In genomic region chr2:38154395-38154794, GRCh38 we compare ENCODE assay signal across 18 cellular contexts.
"Had no signal": no experiment of that assay in that cellular context is flagged by ENCODE, and none has a peak within 500 bp of the region (broad histone marks: within the 10 kb centered on the region; RNA-seq: fewer than 3 reads in every experiment).

No MANE protein-coding gene starts in this region.

- H3K4me1 ChIP-seq: body of pancreas had no signal

- H3K36me3 ChIP-seq: upper lobe of left lung had no signal

- H3K4me3 ChIP-seq: body of pancreas, mucosa of descending colon, upper lobe of left lung had no signal

- H3K27ac ChIP-seq: body of pancreas, upper lobe of left lung had no signal

- H3K9me3 ChIP-seq: body of pancreas, mucosa of descending colon, upper lobe of left lung had no signal

- DNase-seq: activated CD4-positive, alpha-beta T cell treated with anti-CD3 and anti-CD28 coated beads for 1 hour; activated CD4-positive, alpha-beta T cell treated with anti-CD3 and anti-CD28 coated beads, Interleukin-2, amount 50 U/mL, for 1 hour; activated CD8-positive, alpha-beta T cell treated with anti-CD3 and anti-CD28 coated beads, Interleukin-2, amount 10 ng/mL, durations not matched to agents 7 days and 5 days; activated gamma-delta T cell treated with Interleukin-2 at 50 U/mL for 16 hours; activated T-cell treated with anti-CD3 and anti-CD28 coated beads, Interleukin-2, amount 50 U/mL, for 1 hour; anterior cingulate cortex; body of pancreas; caudate nucleus; effector CD4-positive, alpha-beta T cell; mucosa of descending colon; occipital lobe; stimulated activated CD4-positive, alpha-beta T cell treated with anti-CD3 and anti-CD28 coated beads, Interleukin-4, amount 100 ng/mL, for 24 hours; stimulated activated naive CD8-positive, alpha-beta T cell treated with anti-CD3 and anti-CD28 coated beads, Interleukin-15, Interleukin-2, amounts not matched to agents 100 U/mL and 50 U/mL, for 24 hours; T-helper 1 cell; upper lobe of left lung had no signal

- H3K27me3 ChIP-seq: body of pancreas, upper lobe of left lung had no signal

- ATAC-seq: activated CD8-positive, alpha-beta T cell treated with anti-CD3 and anti-CD28 coated beads, Interleukin-2, amount 10 ng/mL, durations not matched to agents 7 days and 5 days; body of pancreas; left lobe of liver; mucosa of descending colon; sciatic nerve; SK-N-SH treated with all-trans-retinoic acid at 6 μM for 48 hours; stimulated activated naive CD8-positive, alpha-beta T cell treated with anti-CD3 and anti-CD28 coated beads, Interleukin-15, Interleukin-2, amounts not matched to agents 100 U/mL and 50 U/mL, for 24 hours had no signal
